23 cellular contexts compared by ENCODE assay signal in the genomic region with DNA sequence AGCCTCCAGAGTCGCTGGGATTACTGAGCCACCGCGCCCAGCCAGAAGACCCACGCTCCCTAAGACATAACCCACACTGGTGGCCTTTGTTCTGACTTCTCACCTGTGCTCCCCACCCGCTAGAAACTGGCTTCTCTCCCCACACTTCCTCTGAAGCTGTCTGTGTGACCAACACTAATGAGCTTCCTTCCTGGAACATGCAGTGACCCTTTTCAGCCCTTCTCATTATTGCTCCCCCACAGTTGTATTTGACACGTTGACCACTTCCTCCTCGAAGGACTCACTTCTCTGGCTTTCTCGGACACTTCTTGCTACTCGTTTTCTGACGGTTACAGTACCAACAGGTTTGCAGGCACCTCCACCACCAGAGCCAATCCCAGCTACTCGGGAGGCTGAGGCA. TPM values are rescaled to one million over a fixed set of nuclear protein-coding genes. Genes with fewer than 3 reads are reported as not detected.
A peak's percentile ranks its signal among the peaks of the same experiment; 100 is the strongest.
DNase-seq lines count a peak whose midpoint lies in the region; ATAC-seq, FAIRE-seq and TF ChIP-seq lines count a peak whose summit lies in the region.
"Had no signal": no experiment of that assay in that cellular context is flagged by ENCODE, and none has a peak within 500 bp of the region (broad histone marks: within the 10 kb centered on the region; RNA-seq: fewer than 3 reads in every experiment).

No MANE protein-coding gene starts in this region.

- H3K36me3 Mint-ChIP-seq in activated CD8-positive, alpha-beta T cell treated with anti-CD3 and anti-CD28 coated beads, Interleukin-2, amount 10 ng/mL, durations not matched to agents 7 days and 5 days (ENCODE audit: low read depth), result no peaks in the 10 kb centered on the region
- no peaks in the 10 kb centered on the region for H3K36me3 Mint-ChIP-seq in activated CD8-positive, alpha-beta T cell treated with anti-CD3 and anti-CD28 coated beads for 36 hours (ENCODE audit: low read depth)
- no peaks in the 10 kb centered on the region for H3K36me3 Mint-ChIP-seq in stimulated activated naive B cell treated with anti-CD40 and anti-IgM and Interleukin-4, amounts not matched to agents 10 μg/mL and 1 μg/mL and 100 μg/mL, for 72 hours
- H3K36me3 Mint-ChIP-seq in mesothelial cell of epicardium, result no peaks in the 10 kb centered on the region
- peaks cover 6% of the 10 kb centered on the region for H3K36me3 Mint-ChIP-seq in stimulated activated effector memory CD8-positive, alpha-beta T cell treated with anti-CD3 and anti-CD28 coated beads, Interleukin-12 subunit alpha, Interleukin-12 subunit beta, amount 100 ng/mL, for 72 hours
- H3K36me3 Mint-ChIP-seq: T-cell had no signal

- H3K4me2 ChIP-seq in H1 (ENCODE audit: insufficient read depth in 1 of 2, low read depth in 2 of 2, low read length in 2 of 2), result no peak overlapping the region

- H3K9ac ChIP-seq in H1 (replicated peaks in 1 of 4; ENCODE audit: extremely low read depth in 1 of 4, low read depth in 3 of 4, low read length in 3 of 4), result no peak overlapping the region

- no peak overlapping the region for H2BK20ac ChIP-seq in H1 (ENCODE audit: low read length)

- intact Hi-C loops in activated CD8-positive, alpha-beta T cell treated with anti-CD3 and anti-CD28 coated beads for 36 hours (cut with micrococcal nuclease), result no loop called here
- intact Hi-C loops in body of pancreas (cut with DNase I), result no loop called here

- H3K4me1 ChIP-seq in H1 (replicated peaks in 1 of 4; ENCODE audit: control insufficient read depth in 3 of 4, insufficient read depth in 4 of 4, low read length in 3 of 4) (no peaks in the 10 kb centered on the region), body of pancreas (no peaks in the 10 kb centered on the region)
- H3K4me1 ChIP-seq: esophagus squamous epithelium had no signal

- no peak for TF ChIP-seq CTCF in activated CD8-positive, alpha-beta T cell treated with anti-CD3 and anti-CD28 coated beads for 36 hours (IDR thresholded peaks at IDR 0.05)
- TF ChIP-seq CTCF in H1 (IDR thresholded peaks at IDR 0.05; ENCODE audit: control extremely low read depth in 1 of 3, insufficient read depth in 1 of 3, low read depth in 1 of 3, low read length in 3 of 3) (no peak), body of pancreas (IDR thresholded peaks at IDR 0.05) (no peak), mesothelial cell of epicardium (IDR thresholded peaks at IDR 0.05; ENCODE audit: unreplicated experiment) (no peak)

- H2BK12ac ChIP-seq in H1 (ENCODE audit: low read depth, low read length), result no peak overlapping the region

- TF ChIP-seq EP300 in H1 (IDR thresholded peaks at IDR 0.05; ENCODE audit: borderline replicate concordance in 1 of 2, low read depth in 2 of 2, low read length in 2 of 2), result no peak

- H2BK5ac ChIP-seq in H1 (ENCODE audit: low read depth, low read length), result no peak overlapping the region

- H3K9me3 ChIP-seq in H1 (ENCODE audit: insufficient read depth in 2 of 2, low read depth in 1 of 2, low read length in 1 of 2), result no peaks in the 10 kb centered on the region
- no peaks in the 10 kb centered on the region for H3K9me3 ChIP-seq in body of pancreas
- H3K9me3 ChIP-seq: esophagus squamous epithelium, left lung had no signal

- H2BK15ac ChIP-seq in H1 (ENCODE audit: low read length), result 0 out of 2 replicates have a peak overlapping the region, but pooled peaks have one; percentile 8

- no peak for DNase-seq in activated CD8-positive, alpha-beta T cell treated with anti-CD3 and anti-CD28 coated beads, Interleukin-2, amount 10 ng/mL, durations not matched to agents 7 days and 5 days
- no peak for DNase-seq in activated CD8-positive, alpha-beta T cell treated with anti-CD3 and anti-CD28 coated beads for 36 hours
- DNase-seq in NOMO-1 (lab: John Stamatoyannopoulos, UW; ENCODE audit: unreplicated experiment in 2 of 2) (peak; percentile 46 to 85), H1 (ENCODE audit: low read depth in 1 of 2, low spot score in 2 of 2) (no peak), body of pancreas (no peak), mesothelial cell of epicardium (ENCODE audit: low spot score in 2 of 2, unreplicated experiment in 2 of 2) (no peak)
- DNase-seq in stimulated activated naive B cell treated with anti-CD40 and anti-IgM and Interleukin-4, amounts not matched to agents 10 μg/mL and 1 μg/mL and 100 μg/mL, for 72 hours, result no peak
- DNase-seq in stimulated activated effector memory CD8-positive, alpha-beta T cell treated with anti-CD3 and anti-CD28 coated beads, Interleukin-12 subunit alpha, Interleukin-12 subunit beta, amount 100 ng/mL, for 72 hours (ENCODE audit: low spot score in 2 of 2), result no peak
- DNase-seq: activated naive CD8-positive, alpha-beta T cell treated with anti-CD3 and anti-CD28 coated beads, Interleukin-2, amount 50 U/mL, for 24 hours; effector CD4-positive, alpha-beta T cell; esophagus squamous epithelium; left lung; NCI-H187; NCI-H446; right cardiac atrium; stimulated activated naive CD8-positive, alpha-beta T cell treated with anti-CD3 and anti-CD28 coated beads, Interleukin-15, Interleukin-2, amounts not matched to agents 100 U/mL and 50 U/mL, for 24 hours; trophoblast cell had no signal

- H3K4me1 Mint-ChIP-seq in activated CD8-positive, alpha-beta T cell treated with anti-CD3 and anti-CD28 coated beads, Interleukin-2, amount 10 ng/mL, durations not matched to agents 7 days and 5 days (ENCODE audit: low read depth), result peaks cover 17% of the 10 kb centered on the region
- H3K4me1 Mint-ChIP-seq in activated CD8-positive, alpha-beta T cell treated with anti-CD3 and anti-CD28 coated beads for 36 hours (ENCODE audit: low read depth), result peaks cover 3% of the 10 kb centered on the region
- H3K4me1 Mint-ChIP-seq in stimulated activated naive B cell treated with anti-CD40 and anti-IgM and Interleukin-4, amounts not matched to agents 10 μg/mL and 1 μg/mL and 100 μg/mL, for 72 hours, result peaks cover 5 to 7% of the 10 kb centered on the region in 2 donors
- H3K4me1 Mint-ChIP-seq in mesothelial cell of epicardium, result no peaks in the 10 kb centered on the region
- H3K4me1 Mint-ChIP-seq in stimulated activated effector memory CD8-positive, alpha-beta T cell treated with anti-CD3 and anti-CD28 coated beads, Interleukin-12 subunit alpha, Interleukin-12 subunit beta, amount 100 ng/mL, for 72 hours, result peaks cover 18% of the 10 kb centered on the region

- no peak overlapping the region for H3K14ac ChIP-seq in H1 (ENCODE audit: insufficient read length)

- H3K4me3 Mint-ChIP-seq in activated CD8-positive, alpha-beta T cell treated with anti-CD3 and anti-CD28 coated beads, Interleukin-2, amount 10 ng/mL, durations not matched to agents 7 days and 5 days, result no peak overlapping the region
- no peak overlapping the region for H3K4me3 Mint-ChIP-seq in activated CD8-positive, alpha-beta T cell treated with anti-CD3 and anti-CD28 coated beads for 36 hours
- peak overlapping the region in 1 of 2 donors; percentile 25 for H3K4me3 Mint-ChIP-seq in stimulated activated naive B cell treated with anti-CD40 and anti-IgM and Interleukin-4, amounts not matched to agents 10 μg/mL and 1 μg/mL and 100 μg/mL, for 72 hours
- H3K4me3 Mint-ChIP-seq in mesothelial cell of epicardium, result no peak overlapping the region
- no peak overlapping the region for H3K4me3 Mint-ChIP-seq in stimulated activated effector memory CD8-positive, alpha-beta T cell treated with anti-CD3 and anti-CD28 coated beads, Interleukin-12 subunit alpha, Interleukin-12 subunit beta, amount 100 ng/mL, for 72 hours
- H3K4me3 Mint-ChIP-seq: activated naive CD8-positive, alpha-beta T cell treated with anti-CD3 and anti-CD28 coated beads, Interleukin-2, amount 50 U/mL, for 24 hours; T-cell had no signal

- TF ChIP-seq RAD21 in H1 (IDR thresholded peaks at IDR 0.05 in 1 of 2, conservative IDR thresholded peaks at IDR 0.05 in 1 of 2; ENCODE audit: low read depth in 2 of 2, low read length in 2 of 2), result no peak

- POLR2A ChIA-PET in activated CD8-positive, alpha-beta T cell treated with anti-CD3 and anti-CD28 coated beads, Interleukin-2, amount 10 ng/mL, durations not matched to agents 7 days and 5 days (lab: Charles Lee), result no interaction called here
- POLR2A ChIA-PET in activated CD8-positive, alpha-beta T cell treated with anti-CD3 and anti-CD28 coated beads for 36 hours (lab: Charles Lee), result no interaction called here
- POLR2A ChIA-PET in H1 (lab: Charles Lee; ENCODE audit: partially characterized antibody), result interaction anchor here (1.0 to 1.1 kb wide), 3 partner anchors 10 to 36 kb away, joined by 3 read pairs; no protein-coding TSS in a partner anchor

- H3K79me1 ChIP-seq in H1 (ENCODE audit: low read depth, low read length), result no peaks in the 10 kb centered on the region

- no peak overlapping the region for H2BK120ac ChIP-seq in H1 (replicated peaks; ENCODE audit: low read depth, low read length)

- ATAC-seq in activated CD8-positive, alpha-beta T cell treated with anti-CD3 and anti-CD28 coated beads, Interleukin-2, amount 10 ng/mL, durations not matched to agents 7 days and 5 days, result no peak
- no peak for ATAC-seq in activated CD8-positive, alpha-beta T cell treated with anti-CD3 and anti-CD28 coated beads for 36 hours
- peak; percentile 31 to 42 for ATAC-seq in stimulated activated naive B cell treated with anti-CD40 and anti-IgM and Interleukin-4, amounts not matched to agents 10 μg/mL and 1 μg/mL and 100 μg/mL, for 72 hours (replicated peaks)
- no peak for ATAC-seq in body of pancreas
- ATAC-seq in stimulated activated effector memory CD8-positive, alpha-beta T cell treated with anti-CD3 and anti-CD28 coated beads, Interleukin-12 subunit alpha, Interleukin-12 subunit beta, amount 100 ng/mL, for 72 hours, result no peak
- ATAC-seq: activated naive CD8-positive, alpha-beta T cell treated with anti-CD3 and anti-CD28 coated beads, Interleukin-2, amount 50 U/mL, for 24 hours; left lung; right cardiac atrium; stimulated activated naive CD8-positive, alpha-beta T cell treated with anti-CD3 and anti-CD28 coated beads, Interleukin-15, Interleukin-2, amounts not matched to agents 100 U/mL and 50 U/mL, for 24 hours; T-cell had no signal

- H3K9me3 Mint-ChIP-seq in activated CD8-positive, alpha-beta T cell treated with anti-CD3 and anti-CD28 coated beads, Interleukin-2, amount 10 ng/mL, durations not matched to agents 7 days and 5 days (ENCODE audit: insufficient read depth), result no peaks in the 10 kb centered on the region
- no peaks in the 10 kb centered on the region for H3K9me3 Mint-ChIP-seq in activated CD8-positive, alpha-beta T cell treated with anti-CD3 and anti-CD28 coated beads for 36 hours
- no peaks in the 10 kb centered on the region for H3K9me3 Mint-ChIP-seq in stimulated activated naive B cell treated with anti-CD40 and anti-IgM and Interleukin-4, amounts not matched to agents 10 μg/mL and 1 μg/mL and 100 μg/mL, for 72 hours
- no peaks in the 10 kb centered on the region for H3K9me3 Mint-ChIP-seq in mesothelial cell of epicardium
- no peaks in the 10 kb centered on the region for H3K9me3 Mint-ChIP-seq in stimulated activated effector memory CD8-positive, alpha-beta T cell treated with anti-CD3 and anti-CD28 coated beads, Interleukin-12 subunit alpha, Interleukin-12 subunit beta, amount 100 ng/mL, for 72 hours
- H3K9me3 Mint-ChIP-seq: activated naive CD8-positive, alpha-beta T cell treated with anti-CD3 and anti-CD28 coated beads, Interleukin-2, amount 50 U/mL, for 24 hours had no signal

- no peak overlapping the region for H4K91ac ChIP-seq in H1 (replicated peaks; ENCODE audit: insufficient read length, low read length)

- H4K5ac ChIP-seq in H1 (ENCODE audit: insufficient read length, low read depth, low read length), result no peak overlapping the region

- H2AFZ ChIP-seq in H1 (ENCODE audit: low read length), result no peak overlapping the region

- H3K36me3 ChIP-seq in H1 (ENCODE audit: control insufficient read depth in 2 of 4, insufficient read depth in 4 of 4, low read length in 3 of 4) (no peaks in the 10 kb centered on the region), body of pancreas (replicated peaks in 1 of 2; ENCODE audit: insufficient read depth in 1 of 2, low read depth in 2 of 2) (no peaks in the 10 kb centered on the region)
- H3K36me3 ChIP-seq: esophagus squamous epithelium, left lung had no signal

- H4K20me1 ChIP-seq in H1 (replicated peaks in 1 of 2; ENCODE audit: control insufficient read depth in 1 of 2, insufficient read depth in 2 of 2, low read length in 2 of 2), result no peaks in the 10 kb centered on the region

- 84% methylated on average over 11 of the region's 11 CpGs; no CpG with 5 or more reads in 1 of the 2 experiments for whole genome bisulfite sequencing in H1 (ENCODE audit: extremely low coverage in 1 of 2, insufficient coverage in 1 of 2, insufficient read length in 1 of 2, insufficient replicate concordance in 2 of 2, low coverage in 1 of 2, low lambda C conversion rate in 2 of 2, missing lambda C conversion rate in 1 of 2), 2 experiments
- 56 to 57% methylated on average over 11 of the region's 11 CpGs for WGBS in body of pancreas, 2 donors

- H3K27me3 Mint-ChIP-seq in activated CD8-positive, alpha-beta T cell treated with anti-CD3 and anti-CD28 coated beads, Interleukin-2, amount 10 ng/mL, durations not matched to agents 7 days and 5 days (ENCODE audit: low read depth), result peaks cover 3% of the 10 kb centered on the region
- H3K27me3 Mint-ChIP-seq in activated CD8-positive, alpha-beta T cell treated with anti-CD3 and anti-CD28 coated beads for 36 hours, result peaks cover 18% of the 10 kb centered on the region
- H3K27me3 Mint-ChIP-seq in stimulated activated naive B cell treated with anti-CD40 and anti-IgM and Interleukin-4, amounts not matched to agents 10 μg/mL and 1 μg/mL and 100 μg/mL, for 72 hours, result peaks cover 29 to 34% of the 10 kb centered on the region in 2 donors
- H3K27me3 Mint-ChIP-seq in mesothelial cell of epicardium (ENCODE audit: low read depth), result no peaks in the 10 kb centered on the region

- no peaks in the 10 kb centered on the region for H3K23me2 ChIP-seq in H1 (ENCODE audit: low read depth, low read length)

- H3K56ac ChIP-seq in H1 (replicated peaks; ENCODE audit: insufficient read length, low read depth, low read length), result no peak overlapping the region

- H2AK5ac ChIP-seq in H1 (ENCODE audit: low read depth, low read length), result no peak overlapping the region

- FAIRE-seq in H1 (lab: Jason Lieb, UNC), result no peak
- FAIRE-seq: A204.1, bronchial epithelial cell had no signal

- H4K8ac ChIP-seq in H1 (ENCODE audit: extremely low read depth, insufficient read depth, low read length), result 0 out of 2 replicates have a peak overlapping the region, but pooled peaks have one; percentile 5

- TF ChIP-seq POLR2A in H1 (IDR thresholded peaks at IDR 0.05; ENCODE audit: control extremely low read depth in 1 of 2, low read depth in 2 of 2, low read length in 2 of 2) (no peak), body of pancreas (IDR thresholded peaks at IDR 0.05) (no peak)

- peak overlapping the region; percentile 18 for H3K27ac Mint-ChIP-seq in activated CD8-positive, alpha-beta T cell treated with anti-CD3 and anti-CD28 coated beads, Interleukin-2, amount 10 ng/mL, durations not matched to agents 7 days and 5 days
- no peak overlapping the region for H3K27ac Mint-ChIP-seq in activated CD8-positive, alpha-beta T cell treated with anti-CD3 and anti-CD28 coated beads for 36 hours
- no peak overlapping the region for H3K27ac Mint-ChIP-seq in stimulated activated naive B cell treated with anti-CD40 and anti-IgM and Interleukin-4, amounts not matched to agents 10 μg/mL and 1 μg/mL and 100 μg/mL, for 72 hours
- no peak overlapping the region for H3K27ac Mint-ChIP-seq in mesothelial cell of epicardium
- no peak overlapping the region for H3K27ac Mint-ChIP-seq in stimulated activated effector memory CD8-positive, alpha-beta T cell treated with anti-CD3 and anti-CD28 coated beads, Interleukin-12 subunit alpha, Interleukin-12 subunit beta, amount 100 ng/mL, for 72 hours
- H3K27ac Mint-ChIP-seq: activated naive CD8-positive, alpha-beta T cell treated with anti-CD3 and anti-CD28 coated beads, Interleukin-2, amount 50 U/mL, for 24 hours had no signal

- H3K27ac ChIP-seq in H1 (ENCODE audit: low read depth, low read length), result no peak overlapping the region
- no peak overlapping the region for H3K27ac ChIP-seq in body of pancreas
- H3K27ac ChIP-seq: C4-2B, esophagus squamous epithelium, left lung had no signal

- no peaks in the 10 kb centered on the region for H3K79me2 ChIP-seq in H1 (ENCODE audit: control insufficient read depth in 1 of 2, insufficient read depth in 2 of 2, low read length in 2 of 2)

- no peak overlapping the region for H3K4ac ChIP-seq in H1 (replicated peaks; ENCODE audit: insufficient read length, low read depth, low read length)

- H3K23ac ChIP-seq in H1 (ENCODE audit: insufficient read length), result no peak overlapping the region

- no peak overlapping the region for H3K4me3 ChIP-seq in H1 (ENCODE audit: extremely low read depth in 1 of 4, insufficient read depth in 2 of 4, low read depth in 3 of 4, low read length in 4 of 4)
- no peak overlapping the region for H3K4me3 ChIP-seq in body of pancreas
- H3K4me3 ChIP-seq: esophagus squamous epithelium, left lung had no signal

- CTCF ChIA-PET in activated CD8-positive, alpha-beta T cell treated with anti-CD3 and anti-CD28 coated beads, Interleukin-2, amount 10 ng/mL, durations not matched to agents 7 days and 5 days (lab: Charles Lee), result interaction anchor here (0.9 to 2.0 kb wide), 2 partner anchors 36 to 436 kb away, joined by 3 to 6 read pairs; no protein-coding TSS in a partner anchor
- CTCF ChIA-PET in activated CD8-positive, alpha-beta T cell treated with anti-CD3 and anti-CD28 coated beads for 36 hours (lab: Charles Lee), result no interaction called here
- CTCF ChIA-PET in H1 (lab: Charles Lee; ENCODE audit: partially characterized antibody), result interaction anchor here (0.6 to 4.0 kb wide), 6 partner anchors 8 to 439 kb away, joined by 3 to 39 read pairs (median 4); no protein-coding TSS in a partner anchor

- H3K27me3 ChIP-seq in H1 (replicated peaks in 1 of 4; ENCODE audit: control insufficient read depth in 3 of 4, extremely low read depth in 1 of 4, insufficient read depth in 3 of 4, low read length in 3 of 4) (no peaks in the 10 kb centered on the region), body of pancreas (no peaks in the 10 kb centered on the region)

- H3K18ac ChIP-seq in H1 (ENCODE audit: extremely low read depth, low read length), result no peak overlapping the region

RNA-seq across cellular contexts. Expression of a gene that starts 10.9 kb away (rescaled TPM):
- total RNA-seq in activated CD8-positive, alpha-beta T cell treated with anti-CD3 and anti-CD28 coated beads, Interleukin-2, amount 10 ng/mL, durations not matched to agents 7 days and 5 days, result under 1 TPM; 0.26 to 0.47 TPM
- under 1 TPM; 0.58 to 0.68 TPM for total RNA-seq in activated CD8-positive, alpha-beta T cell treated with anti-CD3 and anti-CD28 coated beads for 36 hours
- 4.6 and 5.1 TPM in 2 replicates for total RNA-seq in H1 (2021; fragmentation: NEBNext Ultra II Directional; extraction: Animal tissue kit (Norgen Biotek cat#: 25700))
- 1.5 and 2.3 TPM in 2 replicates for polyA plus RNA-seq in H1 (2011; rRNA removed)
- 2.7 TPM for polyA plus RNA-seq in H1 (2011; cell fraction: cytosol; rRNA removed)
- 3.1 TPM for polyA plus RNA-seq in H1 (2011; cell fraction: nucleus; rRNA removed)
- polyA plus RNA-seq in H1 (2012, experiment 1 of 2), result 1.6 to 3.0 TPM (median 2.3 TPM) in 4 replicates
- polyA plus RNA-seq in H1 (2012, experiment 2 of 2), result 0.70 TPM
- 1.4 TPM for polyA plus RNA-seq in H1 (2013, experiment 1 of 2)
- 1.3 TPM for polyA plus RNA-seq in H1 (2013, experiment 2 of 2)
- 7.3 and 11.6 TPM in 2 replicates for polyA minus RNA-seq in H1 (2011; rRNA and poly(A)+ RNA removed)
- polyA minus RNA-seq in H1 (2011; cell fraction: cytosol; rRNA and poly(A)+ RNA removed), result 5.1 TPM
- 3.7 TPM for polyA minus RNA-seq in H1 (2011; cell fraction: nucleus; rRNA and poly(A)+ RNA removed)
- total RNA-seq in body of pancreas (not detected), mesothelial cell of epicardium (not detected in 3 replicates)
- total RNA-seq: bronchial epithelial cell, esophagus squamous epithelium, glomerular endothelial cell had no signal
- polyA plus RNA-seq: right cardiac atrium had no signal

RNA-seq across cellular contexts. Expression of a gene that starts 30.5 kb away (rescaled TPM):
- total RNA-seq in activated CD8-positive, alpha-beta T cell treated with anti-CD3 and anti-CD28 coated beads, Interleukin-2, amount 10 ng/mL, durations not matched to agents 7 days and 5 days, result not detected
- not detected for total RNA-seq in activated CD8-positive, alpha-beta T cell treated with anti-CD3 and anti-CD28 coated beads for 36 hours
- 0.91 and 0.96 TPM in 2 replicates for total RNA-seq in H1 (2021; fragmentation: NEBNext Ultra II Directional; extraction: Animal tissue kit (Norgen Biotek cat#: 25700))
- polyA plus RNA-seq in H1 (2011; rRNA removed), result 0.75 and 1.2 TPM in 2 replicates
- polyA plus RNA-seq in H1 (2011; cell fraction: cytosol; rRNA removed), result 1.1 TPM
- polyA plus RNA-seq in H1 (2011; cell fraction: nucleus; rRNA removed), result 0.87 TPM
- polyA plus RNA-seq in H1 (2012, experiment 1 of 2), result 0.95 to 1.8 TPM (median 1.5 TPM) in 4 replicates
- 0.51 TPM for polyA plus RNA-seq in H1 (2012, experiment 2 of 2)
- 0.67 TPM for polyA plus RNA-seq in H1 (2013, experiment 1 of 2)
- polyA plus RNA-seq in H1 (2013, experiment 2 of 2), result 0.88 TPM
- polyA minus RNA-seq in H1 (2011; rRNA and poly(A)+ RNA removed), result 1.1 and 1.7 TPM in 2 replicates
- 0.59 TPM for polyA minus RNA-seq in H1 (2011; cell fraction: cytosol; rRNA and poly(A)+ RNA removed)
- 0.20 TPM for polyA minus RNA-seq in H1 (2011; cell fraction: nucleus; rRNA and poly(A)+ RNA removed)
- total RNA-seq in body of pancreas (not detected), mesothelial cell of epicardium (0.07 to 0.09 TPM in 2 of 3 replicates, not detected in the other)
- total RNA-seq: bronchial epithelial cell, esophagus squamous epithelium, glomerular endothelial cell, omental fat pad, right cardiac atrium, T-cell had no signal
- polyA plus RNA-seq: right cardiac atrium had no signal

RNA-seq across cellular contexts. Expression of a gene that starts 42.8 kb away (rescaled TPM):
- not detected for total RNA-seq in activated CD8-positive, alpha-beta T cell treated with anti-CD3 and anti-CD28 coated beads, Interleukin-2, amount 10 ng/mL, durations not matched to agents 7 days and 5 days
- not detected for total RNA-seq in activated CD8-positive, alpha-beta T cell treated with anti-CD3 and anti-CD28 coated beads for 36 hours
- total RNA-seq in H1 (2021; fragmentation: NEBNext Ultra II Directional; extraction: Animal tissue kit (Norgen Biotek cat#: 25700)), result not detected in 2 replicates
- not detected in 2 replicates for polyA plus RNA-seq in H1 (2011; rRNA removed)
- polyA plus RNA-seq in H1 (2011; cell fraction: cytosol; rRNA removed), result not detected
- polyA plus RNA-seq in H1 (2011; cell fraction: nucleus; rRNA removed), result 0.11 TPM
- not detected in 4 replicates for polyA plus RNA-seq in H1 (2012, experiment 1 of 2)
- polyA plus RNA-seq in H1 (2012, experiment 2 of 2), result not detected
- polyA plus RNA-seq in H1 (2013, experiment 1 of 2), result not detected
- not detected for polyA plus RNA-seq in H1 (2013, experiment 2 of 2)
- not detected in 2 replicates for polyA minus RNA-seq in H1 (2011; rRNA and poly(A)+ RNA removed)
- polyA minus RNA-seq in H1 (2011; cell fraction: cytosol; rRNA and poly(A)+ RNA removed), result not detected
- polyA minus RNA-seq in H1 (2011; cell fraction: nucleus; rRNA and poly(A)+ RNA removed), result not detected
- total RNA-seq in body of pancreas (not detected), mesothelial cell of epicardium (not detected in 3 replicates)
- total RNA-seq: bronchial epithelial cell, glomerular endothelial cell had no signal

RNA-seq across cellular contexts. Expression of a gene that starts 49.4 kb away (rescaled TPM):
- total RNA-seq in activated CD8-positive, alpha-beta T cell treated with anti-CD3 and anti-CD28 coated beads, Interleukin-2, amount 10 ng/mL, durations not matched to agents 7 days and 5 days, result 10 to 100 TPM; 22.8 to 26.8 TPM
- total RNA-seq in activated CD8-positive, alpha-beta T cell treated with anti-CD3 and anti-CD28 coated beads for 36 hours, result 10 to 100 TPM in 1 of 2 experiments, 1 to 10 TPM in 1; 9.5 to 11.7 TPM
- total RNA-seq in H1 (2021; fragmentation: NEBNext Ultra II Directional; extraction: Animal tissue kit (Norgen Biotek cat#: 25700)), result 2.5 TPM in 2 replicates
- 0.62 and 0.71 TPM in 2 replicates for polyA plus RNA-seq in H1 (2011; rRNA removed)
- polyA plus RNA-seq in H1 (2011; cell fraction: cytosol; rRNA removed), result 1.1 TPM
- 1.5 TPM for polyA plus RNA-seq in H1 (2011; cell fraction: nucleus; rRNA removed)
- polyA plus RNA-seq in H1 (2012, experiment 1 of 2), result 0.96 to 1.4 TPM (median 1.2 TPM) in 4 replicates
- 0.41 TPM for polyA plus RNA-seq in H1 (2012, experiment 2 of 2)
- 1.1 TPM for polyA plus RNA-seq in H1 (2013, experiment 1 of 2)
- 0.72 TPM for polyA plus RNA-seq in H1 (2013, experiment 2 of 2)
- polyA minus RNA-seq in H1 (2011; rRNA and poly(A)+ RNA removed), result 0.91 and 2.9 TPM in 2 replicates
- 0.59 TPM for polyA minus RNA-seq in H1 (2011; cell fraction: cytosol; rRNA and poly(A)+ RNA removed)
- polyA minus RNA-seq in H1 (2011; cell fraction: nucleus; rRNA and poly(A)+ RNA removed), result 0.50 TPM
- 10 to 100 TPM in 1 of 2 donors, 1 to 10 TPM in 1; 1.3 to 10.2 TPM for total RNA-seq in body of pancreas
- 54.1 to 56.8 TPM (median 56.2 TPM) in 3 replicates for total RNA-seq in mesothelial cell of epicardium
- polyA plus RNA-seq: right cardiac atrium had no signal

Comparison
In these comparisons a context has a peak if more than half of its experiments do, and no peak if none do; other contexts are left out.
1. ATAC-seq: peak in stimulated activated naive B cell treated with anti-CD40 and anti-IgM and Interleukin-4, amounts not matched to agents 10 μg/mL and 1 μg/mL and 100 μg/mL, for 72 hours (2 of 2); none in activated CD8-positive, alpha-beta T cell treated with anti-CD3 and anti-CD28 coated beads, Interleukin-2, amount 10 ng/mL, durations not matched to agents 7 days and 5 days (single experiment), activated CD8-positive, alpha-beta T cell treated with anti-CD3 and anti-CD28 coated beads for 36 hours (single experiment), body of pancreas (single experiment) and stimulated activated effector memory CD8-positive, alpha-beta T cell treated with anti-CD3 and anti-CD28 coated beads, Interleukin-12 subunit alpha, Interleukin-12 subunit beta, amount 100 ng/mL, for 72 hours (single experiment).
2. DNase-seq: peak in NOMO-1 (2 of 2); none in activated CD8-positive, alpha-beta T cell treated with anti-CD3 and anti-CD28 coated beads, Interleukin-2, amount 10 ng/mL, durations not matched to agents 7 days and 5 days (single experiment), activated CD8-positive, alpha-beta T cell treated with anti-CD3 and anti-CD28 coated beads for 36 hours (single experiment), H1 (0 of 2), stimulated activated naive B cell treated with anti-CD40 and anti-IgM and Interleukin-4, amounts not matched to agents 10 μg/mL and 1 μg/mL and 100 μg/mL, for 72 hours (single experiment), body of pancreas (0 of 4), mesothelial cell of epicardium (0 of 2) and stimulated activated effector memory CD8-positive, alpha-beta T cell treated with anti-CD3 and anti-CD28 coated beads, Interleukin-12 subunit alpha, Interleukin-12 subunit beta, amount 100 ng/mL, for 72 hours (0 of 2).